ENCODE assay signal across 8 cellular contexts in the genomic region with DNA sequence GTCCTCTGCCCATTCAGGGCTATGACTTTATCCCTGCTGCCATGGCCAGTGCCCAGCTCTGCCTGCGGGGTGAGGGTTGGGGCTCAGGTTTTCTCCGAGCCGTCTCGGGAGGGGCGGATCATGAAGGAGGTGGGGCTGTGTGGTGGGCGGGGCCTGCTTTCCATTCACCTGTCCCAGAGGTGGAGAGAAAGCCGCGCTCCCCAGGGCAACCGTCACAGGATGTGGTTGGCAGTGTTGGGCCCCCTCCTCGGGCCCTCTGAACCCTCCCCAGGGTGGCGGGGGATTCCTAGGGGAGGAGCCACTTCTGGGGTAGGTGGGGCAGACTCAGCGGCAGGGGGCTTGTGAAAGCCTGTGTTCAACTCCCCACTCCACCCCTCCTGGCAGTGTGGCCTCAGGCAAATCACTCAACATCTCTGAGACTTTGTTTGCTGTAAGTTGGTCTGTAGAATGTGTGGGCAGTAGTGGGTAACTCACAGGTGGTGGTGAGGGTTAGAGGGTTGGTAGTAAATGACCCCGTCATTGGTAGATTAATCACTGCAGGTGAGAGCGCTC. TPM values are rescaled to one million over a fixed set of nuclear protein-coding genes. Genes with fewer than 3 reads are reported as not detected.
A peak's percentile ranks its signal among the peaks of the same experiment; 100 is the strongest.
DNase-seq lines count a peak whose midpoint lies in the region; ATAC-seq, FAIRE-seq and TF ChIP-seq lines count a peak whose summit lies in the region.

No MANE protein-coding gene starts in this region.

- ATAC-seq in GM21528 (IDR thresholded peaks at IDR 0.05; ENCODE audit: low FRiP score, unreplicated experiment), result no peak

- FAIRE-seq in GM12891 (lab: Jason Lieb, UNC), result no peak

- POLR2A ChIA-PET in activated CD4-positive, alpha-beta T cell treated with anti-CD3 and anti-CD28 coated beads, Interleukin-2, amount 10 ng/mL, durations not matched to agents 7 days and 5 days (lab: Charles Lee), result no interaction called here

- peaks cover 63% of the 10 kb centered on the region for H3K36me3 Mint-ChIP-seq in activated CD4-positive, alpha-beta T cell treated with anti-CD3 and anti-CD28 coated beads, Interleukin-2, amount 10 ng/mL, durations not matched to agents 7 days and 5 days (ENCODE audit: low read depth)

- H3K4me3 ChIP-seq in H7 (ENCODE audit: insufficient read depth, low read depth, low read length) (peak overlapping the region; percentile 33; the same call in 1 of the 2 replicates), epithelial cell of esophagus (ENCODE audit: low read length) (no peak overlapping the region)

- H3K36me3 ChIP-seq in H7 (replicated peaks; ENCODE audit: control insufficient read depth, insufficient read depth, low read length), result no peaks in the 10 kb centered on the region

- no peaks in the 10 kb centered on the region for H3K27me3 Mint-ChIP-seq in activated CD4-positive, alpha-beta T cell treated with anti-CD3 and anti-CD28 coated beads, Interleukin-2, amount 10 ng/mL, durations not matched to agents 7 days and 5 days

- CTCF ChIA-PET in activated CD4-positive, alpha-beta T cell treated with anti-CD3 and anti-CD28 coated beads, Interleukin-2, amount 10 ng/mL, durations not matched to agents 7 days and 5 days (lab: Charles Lee), result interaction anchor here (0.9 to 2.7 kb wide), 6 partner anchors 10 to 31 kb away, joined by 3 to 9 read pairs (median 6); no protein-coding TSS in a partner anchor

- TF ChIP-seq POLR2A in GM12891 (IDR thresholded peaks at IDR 0.05; ENCODE audit: low read depth, low read length), result no peak

- no peaks in the 10 kb centered on the region for H3K9me3 Mint-ChIP-seq in activated CD4-positive, alpha-beta T cell treated with anti-CD3 and anti-CD28 coated beads, Interleukin-2, amount 10 ng/mL, durations not matched to agents 7 days and 5 days

- peaks cover 78% of the 10 kb centered on the region for H3K4me1 Mint-ChIP-seq in activated CD4-positive, alpha-beta T cell treated with anti-CD3 and anti-CD28 coated beads, Interleukin-2, amount 10 ng/mL, durations not matched to agents 7 days and 5 days

- H3K4me3 Mint-ChIP-seq in activated CD4-positive, alpha-beta T cell treated with anti-CD3 and anti-CD28 coated beads, Interleukin-2, amount 10 ng/mL, durations not matched to agents 7 days and 5 days, result peak overlapping the region; percentile 40

- H3K27ac Mint-ChIP-seq in activated CD4-positive, alpha-beta T cell treated with anti-CD3 and anti-CD28 coated beads, Interleukin-2, amount 10 ng/mL, durations not matched to agents 7 days and 5 days, result peak overlapping the region; percentile 93

- no peak for TF ChIP-seq CTCF in epithelial cell of esophagus (IDR thresholded peaks at IDR 0.05; ENCODE audit: insufficient read depth, low read depth, low read length, missing control alignments)

- peak; percentile 97 for DNase-seq in H7
- DNase-seq in activated CD4-positive, alpha-beta T cell treated with anti-CD3 and anti-CD28 coated beads, Interleukin-2, amount 10 ng/mL, durations not matched to agents 7 days and 5 days, result peak; percentile 90
- peak; percentile 38 for DNase-seq in epithelial cell of esophagus (ENCODE audit: low read depth)
- DNase-seq in stimulated activated CD4-positive, alpha-beta T cell treated with anti-CD3 and anti-CD28 coated beads, Interleukin-4, amount 100 ng/mL, for 1 hour, result peak; percentile 86
- DNase-seq in EL, result no peak
- no peak for DNase-seq in GM12891 (ENCODE audit: insufficient read length, low spot score)
- DNase-seq in putamen (ENCODE audit: low spot score), result no peak

- H3K27me3 ChIP-seq in H7 (ENCODE audit: control insufficient read depth, insufficient read depth, low read length), result peaks cover 4% of the 10 kb centered on the region; the same call in 1 of the 2 replicates

TF ChIP-seq in GM12891, 5 proteins besides CTCF, POLR2A, EP300 and RAD21:
- TF ChIP-seq SPI1 (IDR thresholded peaks at IDR 0.05; ENCODE audit: low read depth, low read length) (no peak), POLR2AphosphoS5 (IDR thresholded peaks at IDR 0.05; ENCODE audit: low read depth, low read length) (no peak), PAX5 (IDR thresholded peaks at IDR 0.05; ENCODE audit: insufficient read depth, low read length, severe bottlenecking) (no peak)

RNA-seq across cellular contexts. Expression of a gene that starts 50.3 kb away (rescaled TPM):
- not detected in 2 replicates for total RNA-seq in H7 (2014; rRNA removed; shearing (Covaris generic))
- 100 to 1,000 TPM; 368 to 402 TPM for total RNA-seq in activated CD4-positive, alpha-beta T cell treated with anti-CD3 and anti-CD28 coated beads, Interleukin-2, amount 10 ng/mL, durations not matched to agents 7 days and 5 days
- polyA plus RNA-seq in GM12891 (2012; ENCODE audit: low read depth, missing spikeins), result 5.0 TPM

Comparison
In these comparisons a context has a peak if more than half of its experiments do, and no peak if none do; other contexts are left out.
1. DNase-seq: peak in H7 (single experiment), activated CD4-positive, alpha-beta T cell treated with anti-CD3 and anti-CD28 coated beads, Interleukin-2, amount 10 ng/mL, durations not matched to agents 7 days and 5 days (single experiment), epithelial cell of esophagus (single experiment) and stimulated activated CD4-positive, alpha-beta T cell treated with anti-CD3 and anti-CD28 coated beads, Interleukin-4, amount 100 ng/mL, for 1 hour (single experiment); none in EL (single experiment), GM12891 (single experiment) and putamen (single experiment).
2. RNA of a gene that starts 50.3 kb away (total RNA-seq): 368 to 402 TPM in activated CD4-positive, alpha-beta T cell treated with anti-CD3 and anti-CD28 coated beads, Interleukin-2, amount 10 ng/mL, durations not matched to agents 7 days and 5 days; not detected in H7; every median in the first group is over 100 times any median in the second.